28 cellular contexts compared by ENCODE assay signal in genomic region chr1:238408737-238409136, GRCh38.
"Had no signal": no experiment of that assay in that cellular context is flagged by ENCODE, and none has a peak within 500 bp of the region (broad histone marks: within the 10 kb centered on the region; RNA-seq: fewer than 3 reads in every experiment).

No MANE protein-coding gene starts in this region.

- H3K4me3 ChIP-seq: cardiac muscle cell, MG63, PC-9 had no signal

- H3K27me3 ChIP-seq: cardiac muscle cell, MG63 had no signal

- H3K27ac ChIP-seq: cardiac muscle cell, PC-9, RWPE1 had no signal

- H3K4me2 ChIP-seq: PC-9 had no signal

- H3K36me3 ChIP-seq: cardiac muscle cell, MG63 had no signal

- DNase-seq: activated CD4-positive, alpha-beta memory T cell treated with anti-CD3 and anti-CD28 coated beads, Interleukin-2, amount 10 ng/mL, durations not matched to agents 7 days and 5 days; activated CD4-positive, alpha-beta T cell treated with anti-CD3 and anti-CD28 coated beads for 36 hours; activated CD4-positive, alpha-beta T cell treated with anti-CD3 and anti-CD28 coated beads, Interleukin-2, amount 10 ng/mL, durations not matched to agents 7 days and 5 days; activated CD8-positive, alpha-beta memory T cell treated with anti-CD3 and anti-CD28 coated beads for 24 hours; activated CD8-positive, alpha-beta memory T cell treated with anti-CD3 and anti-CD28 coated beads, Interleukin-2, amount 10 ng/mL, durations not matched to agents 7 days and 5 days; activated CD8-positive, alpha-beta memory T cell treated with anti-CD3 and anti-CD28 coated beads, Interleukin-2, amount 50 U/mL, for 48 hours; activated effector memory CD4-positive, alpha-beta T cell treated with Interleukin-2 at 50 U/mL for 16 hours; activated naive CD4-positive, alpha-beta T cell treated with anti-CD3 and anti-CD28 coated beads, Interleukin-2, amount 10 ng/mL, durations not matched to agents 7 days and 5 days; activated naive CD8-positive, alpha-beta T cell treated with anti-CD3 and anti-CD28 coated beads, Interleukin-2, amount 50 U/mL, for 24 hours; activated T-cell treated with anti-CD3 and anti-CD28 coated beads, Interleukin-2, amount 50 U/mL, for 48 hours; anterior cingulate cortex; Kasumi-1; KG1; NCI-H1048; NCI-H1105 treated with DMSO at 0.1 percent for 48 hours; NCI-H1436 treated with DMSO at 0.1 percent for 48 hours; NCI-H1694 treated with DMSO at 0.1 percent for 48 hours; NCI-H2029; NCI-H345; NCI-H524 treated with DMSO at 0.1 percent for 48 hours; PC-9; T-cell; T-helper 17 cell had no signal

- H2AFZ ChIP-seq: PC-9 had no signal

- ATAC-seq: activated CD4-positive, alpha-beta T cell treated with anti-CD3 and anti-CD28 coated beads for 36 hours; activated CD4-positive, CD25-positive, alpha-beta regulatory T cell treated with anti-CD3 and anti-CD28 coated beads, Interleukin-2, amount 50 U/mL, for 24 hours; activated CD8-positive, alpha-beta memory T cell treated with anti-CD3 and anti-CD28 coated beads, Interleukin-2, amount 10 ng/mL, durations not matched to agents 7 days and 5 days; activated naive CD8-positive, alpha-beta T cell treated with anti-CD3 and anti-CD28 coated beads, Interleukin-2, amount 50 U/mL, for 24 hours; T-cell; T-helper 17 cell; WTC11 had no signal

- H3K9me3 ChIP-seq: MG63 had no signal
